ENCODE assay signal across 19 cellular contexts in the genomic region with DNA sequence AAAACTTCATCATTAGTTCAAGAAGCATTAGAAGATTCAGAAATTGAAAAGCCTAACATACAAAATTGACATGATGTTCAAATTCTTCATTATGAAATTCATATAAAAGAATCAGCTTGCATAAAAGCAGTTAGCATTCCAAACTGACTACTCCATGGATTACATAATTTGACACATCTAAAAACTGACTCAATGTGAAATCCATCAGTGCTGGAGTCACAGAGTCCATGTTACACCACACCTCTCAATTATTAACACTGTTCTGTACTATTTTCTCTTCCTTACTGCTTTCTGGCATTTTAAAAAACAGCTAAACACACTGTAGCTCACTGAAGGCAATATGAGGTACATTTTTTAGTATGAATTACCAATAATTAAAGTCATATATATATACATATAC. TPM values are rescaled to one million over a fixed set of nuclear protein-coding genes. Genes with fewer than 3 reads are reported as not detected.
DNase-seq lines count a peak whose midpoint lies in the region; ATAC-seq, FAIRE-seq and TF ChIP-seq lines count a peak whose summit lies in the region.
"Had no signal": no experiment of that assay in that cellular context is flagged by ENCODE, and none has a peak within 500 bp of the region (broad histone marks: within the 10 kb centered on the region; RNA-seq: fewer than 3 reads in every experiment).

No MANE protein-coding gene starts in this region.

- H3K4me1 ChIP-seq in ACC112 (ENCODE audit: control insufficient read depth, insufficient read depth, low read length, unreplicated experiment) = peaks cover 26% of the 10 kb centered on the region
- H3K4me1 ChIP-seq in kidney (ENCODE audit: control insufficient read depth in 1 of 2, insufficient read depth in 1 of 2, low read depth in 1 of 2, low read length in 2 of 2) = no peaks in the 10 kb centered on the region
- peaks cover 0 to 20% of the 10 kb centered on the region in 2 donors for H3K4me1 ChIP-seq in thyroid gland
- H3K4me1 ChIP-seq: lower lobe of right lung, testis had no signal

- no peak for TF ChIP-seq CTCF in epithelial cell of proximal tubule (conservative IDR thresholded peaks at IDR 0.05; ENCODE audit: low read depth, low read length)
- TF ChIP-seq CTCF in kidney (IDR thresholded peaks at IDR 0.05; ENCODE audit: borderline replicate concordance, extremely low read depth, insufficient read depth) = no peak
- TF ChIP-seq CTCF in thyroid gland (IDR thresholded peaks at IDR 0.05) = no peak

- no peak for ATAC-seq in HG03135 (IDR thresholded peaks at IDR 0.05; ENCODE audit: unreplicated experiment)
- ATAC-seq: activated CD4-positive, CD25-positive, alpha-beta regulatory T cell treated with anti-CD3 and anti-CD28 coated beads, Interleukin-2, amount 50 U/mL, for 24 hours; activated naive CD8-positive, alpha-beta T cell treated with anti-CD3 and anti-CD28 coated beads, Interleukin-2, amount 50 U/mL, for 24 hours; lower lobe of right lung had no signal

- H3K4me3 ChIP-seq in ACC112 (ENCODE audit: low read depth, low read length) (no peak overlapping the region), epithelial cell of proximal tubule (ENCODE audit: low read depth, low read length) (no peak overlapping the region), kidney (ENCODE audit: low read length in 2 of 2) (no peak overlapping the region), thyroid gland (replicated peaks in 1 of 3) (no peak overlapping the region)
- H3K4me3 ChIP-seq: lower lobe of right lung, spleen, testis had no signal

- peak overlapping the region; percentile 37 for H3K27ac ChIP-seq in ACC112 (ENCODE audit: low read depth, low read length)
- H3K27ac ChIP-seq in kidney (ENCODE audit: low read depth in 2 of 2, low read length in 2 of 2) = no peak overlapping the region
- H3K27ac ChIP-seq in thyroid gland = no peak overlapping the region
- H3K27ac ChIP-seq: lower lobe of right lung, spleen, testis had no signal

- no peak overlapping the region for H2AFZ ChIP-seq in ACC112 (ENCODE audit: low read length, unreplicated experiment)

- H3K27me3 ChIP-seq in ACC112 (ENCODE audit: insufficient read depth, low read length) = no peaks in the 10 kb centered on the region
- H3K27me3 ChIP-seq in thyroid gland = no peaks in the 10 kb centered on the region
- H3K27me3 ChIP-seq: spleen, testis had no signal

- peaks cover 44% of the 10 kb centered on the region for H3K79me2 ChIP-seq in ACC112 (ENCODE audit: control insufficient read depth, insufficient read depth, low read length, unreplicated experiment)

- H3K9me3 ChIP-seq in kidney (ENCODE audit: control insufficient read depth in 1 of 2, low read length in 2 of 2) (no peaks in the 10 kb centered on the region), thyroid gland (no peaks in the 10 kb centered on the region)
- H3K9me3 ChIP-seq: lower lobe of right lung, testis had no signal

- H3K9ac ChIP-seq in kidney (ENCODE audit: low read length in 2 of 2) = no peak overlapping the region

- intact Hi-C loops in kidney (cut with DNase I) = no loop called here
- intact Hi-C loops in thyroid gland (cut with DNase I) = no loop called here

- peak; percentile 82 for FAIRE-seq in kidney (lab: Jason Lieb, UNC)
- FAIRE-seq: A204.1 had no signal

- H3K36me3 ChIP-seq in ACC112 (ENCODE audit: insufficient read depth, low read length) = peaks cover 51% of the 10 kb centered on the region
- H3K36me3 ChIP-seq in kidney (ENCODE audit: control insufficient read depth in 1 of 2, insufficient read depth in 2 of 2, low read length in 2 of 2) = peaks cover 9 to 13% of the 10 kb centered on the region in 2 donors
- H3K36me3 ChIP-seq in thyroid gland = peaks cover 2 to 11% of the 10 kb centered on the region in 2 donors

- DNase-seq in LHCN-M2 (ENCODE audit: low read depth) = peak; percentile 76
- DNase-seq in epithelial cell of proximal tubule (ENCODE audit: low read depth) = peak; percentile 53
- DNase-seq in kidney = no peak
- DNase-seq in thyroid gland = no peak
- no peak for DNase-seq in NCI-H748 (lab: John Stamatoyannopoulos, UW; ENCODE audit: unreplicated experiment)
- no peak for DNase-seq in NCI-H82 (lab: John Stamatoyannopoulos, UW)
- DNase-seq: activated naive CD8-positive, alpha-beta T cell treated with anti-CD3 and anti-CD28 coated beads, Interleukin-2, amount 50 U/mL, for 24 hours; cortex of kidney; head of caudate nucleus; lower lobe of right lung; NCI-H345; spleen; T-helper 1 cell; testis had no signal

- no peak for TF ChIP-seq POLR2A in thyroid gland (IDR thresholded peaks at IDR 0.05)

RNA-seq across cellular contexts. Expression of a gene that starts 28.0 kb away (rescaled TPM):
- total RNA-seq in LHCN-M2 (2014; rRNA removed) (17.9 and 18.1 TPM in 2 replicates), epithelial cell of proximal tubule (131 and 132 TPM in 2 replicates), kidney (145 TPM), thyroid gland (100 to 1,000 TPM in 1 of 4 donors, 10 to 100 TPM in 3; 56.2 to 115 (median 77.7) TPM)
- polyA plus RNA-seq in LHCN-M2 (2012) = 9.4 TPM
- 15.9 TPM for polyA plus RNA-seq in kidney (ENCODE audit: insufficient read depth, low read depth, low replicate concordance)
- polyA plus RNA-seq: IgD-negative memory B cell had no signal

Comparison
In these comparisons a context has a peak if more than half of its experiments do, and no peak if none do; other contexts are left out.
1. DNase-seq: peak in LHCN-M2 (single experiment) and epithelial cell of proximal tubule (single experiment); none in kidney (single experiment), thyroid gland (0 of 2), NCI-H748 (single experiment) and NCI-H82 (single experiment).